Comparison of ENCODE assay signal across 2 cellular contexts in genomic region chr10:44956717-44957706, GRCh38.
TF ChIP-seq lines count a peak whose summit lies in the region.

No MANE protein-coding gene starts in this region.

TF ChIP-seq in K562, 482 proteins besides CTCF, POLR2A, EP300 and RAD21 (continues in another document):
- no peak for TF ChIP-seq ZNF668 (CRISPR knock-in tag; IDR thresholded peaks at IDR 0.05)
- TF ChIP-seq ZBTB49 (CRISPR knock-in tag; IDR thresholded peaks at IDR 0.05; ENCODE audit: borderline replicate concordance), result no peak
- no peak for TF ChIP-seq ETS2 (tag; IDR thresholded peaks at IDR 0.05; ENCODE audit: borderline replicate concordance, poor library complexity, severe bottlenecking)
- TF ChIP-seq THRB (CRISPR knock-in tag; conservative IDR thresholded peaks at IDR 0.05), result peak; percentile 56; the same call in 1 of the 2 replicates
- TF ChIP-seq ZNF592 (IDR thresholded peaks at IDR 0.05), result no peak
- TF ChIP-seq MTF1 (CRISPR knock-in tag; IDR thresholded peaks at IDR 0.05; ENCODE audit: borderline replicate concordance), result no peak
- peak; percentile 81 for TF ChIP-seq ZNF512 (tag; IDR thresholded peaks at IDR 0.05)
- no peak for TF ChIP-seq PTRF (tag; IDR thresholded peaks at IDR 0.05)
- TF ChIP-seq NUFIP1 (IDR thresholded peaks at IDR 0.05; ENCODE audit: partially characterized antibody), result no peak
- TF ChIP-seq CEBPB (tag; IDR thresholded peaks at IDR 0.05), result no peak
- TF ChIP-seq MTA3 (IDR thresholded peaks at IDR 0.05; ENCODE audit: borderline replicate concordance), result no peak
- no peak for TF ChIP-seq EP400 (IDR thresholded peaks at IDR 0.05)
- peak; percentile 92 for TF ChIP-seq RBM25 (IDR thresholded peaks at IDR 0.05; ENCODE audit: low read depth, low read length, severe bottlenecking)
- TF ChIP-seq SMAD2 (IDR thresholded peaks at IDR 0.05; ENCODE audit: low read depth, low read length), result no peak
- no peak for TF ChIP-seq SIN3A (IDR thresholded peaks at IDR 0.05; ENCODE audit: borderline replicate concordance in 2 of 2, control insufficient read depth in 1 of 2, low read depth in 2 of 2, low read length in 2 of 2)
- TF ChIP-seq NFXL1 (CRISPR knock-in tag; IDR thresholded peaks at IDR 0.05), result no peak
- TF ChIP-seq MTA2 (IDR thresholded peaks at IDR 0.05; ENCODE audit: low read depth), result no peak
- TF ChIP-seq DLX4 (CRISPR knock-in tag; IDR thresholded peaks at IDR 0.05), result no peak

TF ChIP-seq in HEK293T, 16 proteins besides CTCF, POLR2A, EP300 and RAD21:
- no peak for TF ChIP-seq FOXM1 (IDR thresholded peaks at IDR 0.05; ENCODE audit: borderline replicate concordance)
- no peak for TF ChIP-seq PKNOX1 (IDR thresholded peaks at IDR 0.05)
- no peak for TF ChIP-seq SUZ12 (IDR thresholded peaks at IDR 0.05)
- TF ChIP-seq NFRKB (IDR thresholded peaks at IDR 0.05), result no peak
- TF ChIP-seq L3MBTL2 (conservative IDR thresholded peaks at IDR 0.05), result no peak
- TF ChIP-seq LEF1 (IDR thresholded peaks at IDR 0.05; ENCODE audit: borderline replicate concordance), result no peak
